9 cellular contexts compared by ENCODE assay signal in the genomic region with DNA sequence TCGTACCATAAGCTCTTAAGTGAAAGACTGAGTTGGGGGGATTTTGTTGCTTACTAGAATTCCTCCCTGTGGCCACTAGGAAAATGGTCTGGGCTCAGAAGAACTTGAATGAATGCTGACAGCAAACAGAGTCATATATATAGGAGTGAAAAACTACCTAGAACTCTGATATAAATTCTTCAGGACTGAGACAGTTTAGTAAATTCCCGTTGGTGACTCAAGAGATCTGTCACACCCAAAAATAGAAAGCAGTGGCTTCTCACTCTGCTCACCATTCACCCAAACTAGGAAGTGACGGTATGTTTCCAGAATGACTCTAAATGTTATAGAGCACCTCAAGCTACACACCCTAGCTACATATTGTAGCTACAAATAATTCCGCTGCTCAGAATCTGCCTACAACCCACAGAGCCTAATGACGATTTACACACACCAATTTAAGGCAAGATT.
DNase-seq lines count a peak whose midpoint lies in the region; ATAC-seq and TF ChIP-seq lines count a peak whose summit lies in the region.
"Had no signal": no experiment of that assay in that cellular context is flagged by ENCODE, and none has a peak within 500 bp of the region (broad histone marks: within the 10 kb centered on the region; RNA-seq: fewer than 3 reads in every experiment).

No MANE protein-coding gene starts in this region.

- H3K9ac ChIP-seq in skeletal muscle tissue (ENCODE audit: low read depth in 1 of 3, low read length in 3 of 3) = peak overlapping the region; percentile 40 to 76 (median 57)

- H3K9me3 ChIP-seq in skeletal muscle tissue (ENCODE audit: control insufficient read depth in 3 of 3, low read length in 3 of 3) (no peaks in the 10 kb centered on the region), prostate gland (no peaks in the 10 kb centered on the region)

- no peak for TF ChIP-seq POLR2A in prostate gland (IDR thresholded peaks at IDR 0.05)

- CTCF ChIA-PET in activated CD4-positive, alpha-beta T cell treated with anti-CD3 and anti-CD28 coated beads, Interleukin-2, amount 10 ng/mL, durations not matched to agents 7 days and 5 days (lab: Charles Lee) = interaction anchor here (0.8 to 1.3 kb wide), 4 partner anchors 10 to 116 kb away, joined by 3 to 5 read pairs (median 4); partner anchors contain the start of gene TBC1D4

- H3K4me3 ChIP-seq in skeletal muscle tissue (ENCODE audit: low read length in 3 of 3) (peak overlapping the region in 2 of 3 donors; percentile 19 to 47), prostate gland (no peak overlapping the region)

- no peaks in the 10 kb centered on the region for H3K27me3 Mint-ChIP-seq in activated CD4-positive, alpha-beta T cell treated with anti-CD3 and anti-CD28 coated beads, Interleukin-2, amount 10 ng/mL, durations not matched to agents 7 days and 5 days
- H3K27me3 Mint-ChIP-seq in HFFc6 (ENCODE audit: insufficient read depth) = no peaks in the 10 kb centered on the region; the same call in 1 of the 2 replicates
- no peaks in the 10 kb centered on the region for H3K27me3 Mint-ChIP-seq in central memory CD8-positive, alpha-beta T cell

- H3K9me3 Mint-ChIP-seq in activated CD4-positive, alpha-beta T cell treated with anti-CD3 and anti-CD28 coated beads, Interleukin-2, amount 10 ng/mL, durations not matched to agents 7 days and 5 days = no peaks in the 10 kb centered on the region
- no peaks in the 10 kb centered on the region for H3K9me3 Mint-ChIP-seq in HFFc6
- no peaks in the 10 kb centered on the region for H3K9me3 Mint-ChIP-seq in central memory CD8-positive, alpha-beta T cell

- H3K27ac ChIP-seq in skeletal muscle tissue (ENCODE audit: low read depth, low read length) (peak overlapping the region; percentile 87), prostate gland (no peak overlapping the region)

- H3K36me3 Mint-ChIP-seq in activated CD4-positive, alpha-beta T cell treated with anti-CD3 and anti-CD28 coated beads, Interleukin-2, amount 10 ng/mL, durations not matched to agents 7 days and 5 days (ENCODE audit: low read depth) = no peaks in the 10 kb centered on the region
- no peaks in the 10 kb centered on the region; the same call in 1 of the 2 replicates for H3K36me3 Mint-ChIP-seq in HFFc6 (ENCODE audit: low read depth)
- no peaks in the 10 kb centered on the region for H3K36me3 Mint-ChIP-seq in central memory CD8-positive, alpha-beta T cell (ENCODE audit: insufficient read depth)

- peak; percentile 26 for DNase-seq in activated CD4-positive, alpha-beta T cell treated with anti-CD3 and anti-CD28 coated beads, Interleukin-2, amount 10 ng/mL, durations not matched to agents 7 days and 5 days
- no peak for DNase-seq in activated CD4-positive, alpha-beta T cell treated with anti-CD3 and anti-CD28 coated beads, Interleukin-2, amount 50 U/mL, for 48 hours
- DNase-seq in HFFc6 = peak; percentile 91
- peak; percentile 28 for DNase-seq in NAMALWA (ENCODE audit: low spot score)
- no peak for DNase-seq in central memory CD8-positive, alpha-beta T cell (ENCODE audit: low spot score in 2 of 2)
- DNase-seq in hypothalamus (lab: John Stamatoyannopoulos, UW) = no peak
- DNase-seq in prostate gland (ENCODE audit: low spot score) = no peak
- DNase-seq: DND-41 had no signal

- TF ChIP-seq CTCF in HFFc6 (IDR thresholded peaks at IDR 0.05) (peak; percentile 35; the same call in 1 of the 2 replicates), prostate gland (IDR thresholded peaks at IDR 0.05) (no peak)

- WGBS in prostate gland = 78% methylated on average over 5 of the region's 5 CpGs

- H3K36me3 ChIP-seq in skeletal muscle tissue (ENCODE audit: control insufficient read depth in 3 of 3, insufficient read depth in 3 of 3, low read length in 3 of 3) = peaks cover 0 to 6% (median 4%) of the 10 kb centered on the region in 3 donors
- H3K36me3 ChIP-seq in prostate gland = no peaks in the 10 kb centered on the region

- H3K4me1 Mint-ChIP-seq in activated CD4-positive, alpha-beta T cell treated with anti-CD3 and anti-CD28 coated beads, Interleukin-2, amount 10 ng/mL, durations not matched to agents 7 days and 5 days = peaks cover 19% of the 10 kb centered on the region
- peaks cover 4% of the 10 kb centered on the region; the same call in 1 of the 2 replicates for H3K4me1 Mint-ChIP-seq in HFFc6 (ENCODE audit: low read depth)
- peaks cover 7% of the 10 kb centered on the region for H3K4me1 Mint-ChIP-seq in central memory CD8-positive, alpha-beta T cell

- intact Hi-C loops in prostate gland (cut with DNase I) = no loop called here

- ATAC-seq in central memory CD8-positive, alpha-beta T cell (replicated peaks; ENCODE audit: extremely low read depth, poor library complexity, severe bottlenecking) = peak; percentile 91

- peaks cover 32 to 38% (median 38%) of the 10 kb centered on the region in 3 donors for H3K4me1 ChIP-seq in skeletal muscle tissue (ENCODE audit: control insufficient read depth in 3 of 3, insufficient read depth in 3 of 3, low read length in 3 of 3)
- no peaks in the 10 kb centered on the region for H3K4me1 ChIP-seq in prostate gland (replicated peaks)

- H3K27ac Mint-ChIP-seq in activated CD4-positive, alpha-beta T cell treated with anti-CD3 and anti-CD28 coated beads, Interleukin-2, amount 10 ng/mL, durations not matched to agents 7 days and 5 days = peak overlapping the region; percentile 65
- peak overlapping the region; percentile 89 for H3K27ac Mint-ChIP-seq in HFFc6
- no peak overlapping the region for H3K27ac Mint-ChIP-seq in central memory CD8-positive, alpha-beta T cell (ENCODE audit: low read depth)

- no peaks in the 10 kb centered on the region for H3K27me3 ChIP-seq in skeletal muscle tissue (ENCODE audit: control insufficient read depth in 3 of 3, insufficient read depth in 3 of 3, low read length in 3 of 3)
- H3K27me3 ChIP-seq in prostate gland (replicated peaks; ENCODE audit: insufficient read depth) = no peaks in the 10 kb centered on the region

- POLR2A ChIA-PET in activated CD4-positive, alpha-beta T cell treated with anti-CD3 and anti-CD28 coated beads, Interleukin-2, amount 10 ng/mL, durations not matched to agents 7 days and 5 days (lab: Charles Lee) = no interaction called here

- H3K4me3 Mint-ChIP-seq in activated CD4-positive, alpha-beta T cell treated with anti-CD3 and anti-CD28 coated beads, Interleukin-2, amount 10 ng/mL, durations not matched to agents 7 days and 5 days = no peak overlapping the region
- peak overlapping the region; percentile 78 for H3K4me3 Mint-ChIP-seq in HFFc6
- no peak overlapping the region for H3K4me3 Mint-ChIP-seq in central memory CD8-positive, alpha-beta T cell

Comparison
In these comparisons a context has a peak if more than half of its experiments do, and no peak if none do; other contexts are left out.
1. DNase-seq: peak in activated CD4-positive, alpha-beta T cell treated with anti-CD3 and anti-CD28 coated beads, Interleukin-2, amount 10 ng/mL, durations not matched to agents 7 days and 5 days (single experiment), HFFc6 (single experiment) and NAMALWA (single experiment); none in activated CD4-positive, alpha-beta T cell treated with anti-CD3 and anti-CD28 coated beads, Interleukin-2, amount 50 U/mL, for 48 hours (0 of 2), central memory CD8-positive, alpha-beta T cell (0 of 2), hypothalamus (0 of 51) and prostate gland (single experiment).
2. H3K4me3 ChIP-seq: peak in skeletal muscle tissue (2 of 3); none in prostate gland (0 of 2).